24 cellular contexts compared by ENCODE assay signal in genomic region chr10:45368181-45368580, GRCh38. TPM values are rescaled to one million over a fixed set of nuclear protein-coding genes. Genes with fewer than 3 reads are reported as not detected.
"Had no signal": no experiment of that assay in that cellular context is flagged by ENCODE, and none has a peak within 500 bp of the region (broad histone marks: within the 10 kb centered on the region; RNA-seq: fewer than 3 reads in every experiment).

No MANE protein-coding gene starts in this region.

- H3K4me3 ChIP-seq: esophagus muscularis mucosa, gastrocnemius medialis, heart right ventricle, mucosa of descending colon, right atrium auricular region, sigmoid colon, skin epidermis, suprapubic skin, thyroid gland had no signal

- H3K9me3 Mint-ChIP-seq: dendritic cell treated with granulocyte-macrophage colony-stimulating factor and Interleukin-4, amounts not matched to agents 40 ng/mL and 50 ng/mL, for 4 days; effector memory CD8-positive, alpha-beta T cell; natural killer cell; neural crest cell; type B pancreatic cell had no signal

- H3K36me3 ChIP-seq: esophagus muscularis mucosa, gastrocnemius medialis, heart right ventricle, right atrium auricular region, sigmoid colon, suprapubic skin, thyroid gland had no signal

- H3K27ac Mint-ChIP-seq: dendritic cell treated with granulocyte-macrophage colony-stimulating factor and Interleukin-4, amounts not matched to agents 40 ng/mL and 50 ng/mL, for 4 days; effector memory CD8-positive, alpha-beta T cell; natural killer cell; type B pancreatic cell had no signal

- H3K27ac ChIP-seq: epithelial cell of prostate, esophagus muscularis mucosa, gastrocnemius medialis, heart right ventricle, right atrium auricular region, sigmoid colon, skin epidermis, suprapubic skin, thyroid gland had no signal

- ATAC-seq: effector memory CD8-positive, alpha-beta T cell; gastrocnemius medialis; heart right ventricle; mucosa of descending colon; natural killer cell had no signal

- H3K4me1 ChIP-seq: gastrocnemius medialis had no signal

- H3K27me3 ChIP-seq: right atrium auricular region, sigmoid colon, thyroid gland had no signal

- H3K4me3 Mint-ChIP-seq: dendritic cell treated with granulocyte-macrophage colony-stimulating factor and Interleukin-4, amounts not matched to agents 40 ng/mL and 50 ng/mL, for 4 days; effector memory CD8-positive, alpha-beta T cell; natural killer cell; neural crest cell; type B pancreatic cell had no signal

- H3K36me3 Mint-ChIP-seq: natural killer cell, type B pancreatic cell had no signal

- H3K9me3 ChIP-seq: esophagus muscularis mucosa, gastrocnemius medialis, heart right ventricle, mucosa of descending colon, right atrium auricular region, sigmoid colon, suprapubic skin, thyroid gland had no signal

- DNase-seq: effector memory CD8-positive, alpha-beta T cell; gastrocnemius medialis; heart right ventricle; hypothalamus; kidney glomerular epithelial cell; mucosa of descending colon; natural killer cell; posterior cingulate gyrus; sigmoid colon; stimulated activated CD4-positive, alpha-beta T cell treated with anti-CD3 and anti-CD28 coated beads, Interleukin-2, amount 100 ng/mL, for 24 hours; stimulated activated CD4-positive, alpha-beta T cell treated with anti-CD3 and anti-CD28 coated beads, Interleukin-4, amount 100 ng/mL, for 4 hours; stimulated activated naive CD4-positive, alpha-beta T cell treated with Interleukin-2 at 50 U/mL for 16 hours; thyroid gland had no signal

RNA-seq across cellular contexts. Expression of gene ALOX5, which starts 5.8 kb away (rescaled TPM):
- total RNA-seq: fibroblast of villous mesenchyme, lung microvascular endothelial cell, neural crest cell, osteocyte had no signal

RNA-seq across cellular contexts. Expression of gene OR13A1, which starts 52.8 kb away (rescaled TPM):
- total RNA-seq: esophagus muscularis mucosa, fibroblast of villous mesenchyme, gastrocnemius medialis, lung microvascular endothelial cell, mucosa of descending colon, natural killer cell, osteocyte, right atrium auricular region, suprapubic skin, thyroid gland had no signal
